ENCODE assay signal across 1 cellular context in genomic region chr1:160621633-160622413, GRCh38.
TF ChIP-seq lines count a peak whose summit lies in the region.

No MANE protein-coding gene starts in this region.

TF ChIP-seq in GM12878, 131 proteins besides CTCF, POLR2A, EP300 and RAD21:
- TF ChIP-seq BCL11A (IDR thresholded peaks at IDR 0.05; ENCODE audit: low read depth, low read length) (peak; percentile 9; the same call in 1 of the 2 replicates), MLLT1 (IDR thresholded peaks at IDR 0.05) (peak; percentile 88), POLR2AphosphoS5 (IDR thresholded peaks at IDR 0.05; ENCODE audit: low read length) (peak; percentile 84), LARP7 (IDR thresholded peaks at IDR 0.05) (no peak), IRF5 (IDR thresholded peaks at IDR 0.05; ENCODE audit: borderline replicate concordance) (peak; percentile 52; the same call in 1 of the 2 replicates), IKZF2 (IDR thresholded peaks at IDR 0.05) (peak; percentile 78 to 79), IKZF1 (conservative IDR thresholded peaks at IDR 0.05) (peak; percentile 51; the same call in 1 of the 2 replicates), E2F8 (IDR thresholded peaks at IDR 0.05; ENCODE audit: low read depth, partially characterized antibody) (peak; percentile 41), MYB (IDR thresholded peaks at IDR 0.05; ENCODE audit: borderline replicate concordance, low read depth, low read length) (no peak), MTA2 (IDR thresholded peaks at IDR 0.05; ENCODE audit: low read depth) (peak; percentile 30; the same call in 1 of the 2 replicates), ZBED1 (IDR thresholded peaks at IDR 0.05; ENCODE audit: borderline replicate concordance) (peak; percentile 46; the same call in 1 of the 2 replicates), BHLHE40 (IDR thresholded peaks at IDR 0.05; ENCODE audit: borderline replicate concordance in 1 of 2, low read depth in 2 of 2, low read length in 1 of 2) (peak in 1 of 2 experiments; percentile 4; a peak in 1 of 4 replicates), CHD4 (IDR thresholded peaks at IDR 0.05) (no peak), SMAD1 (IDR thresholded peaks at IDR 0.05; ENCODE audit: low read depth, partially characterized antibody) (peak; percentile 30), POU2F2 (IDR thresholded peaks at IDR 0.05; ENCODE audit: borderline replicate concordance, low read depth, low read length) (peak; percentile 9; the same call in 2 of the 3 replicates), ATF2 (IDR thresholded peaks at IDR 0.05; ENCODE audit: low read length) (0 out of 2 replicates have a peak, but pooled peaks have one; percentile 8), NBN (IDR thresholded peaks at IDR 0.05) (peak; percentile 79), RELB (IDR thresholded peaks at IDR 0.05; ENCODE audit: low read depth) (peak; percentile 61; the same call in 1 of the 2 replicates), MXI1 (IDR thresholded peaks at IDR 0.05; ENCODE audit: low read depth, low read length) (no peak), KLF5 (IDR thresholded peaks at IDR 0.05; ENCODE audit: partially characterized antibody) (no peak), EED (IDR thresholded peaks at IDR 0.05; ENCODE audit: low read depth) (peak; percentile 55; the same call in 1 of the 2 replicates), ZNF622 (IDR thresholded peaks at IDR 0.05) (no peak), HDGF (IDR thresholded peaks at IDR 0.05) (peak; percentile 92; the same call in 1 of the 2 replicates), SREBF1 (IDR thresholded peaks at IDR 0.05; ENCODE audit: low read length) (no peak), POLR2AphosphoS2 (IDR thresholded peaks at IDR 0.05; ENCODE audit: low read depth, low read length) (peak; percentile 87), RUNX3 (IDR thresholded peaks at IDR 0.05; ENCODE audit: low read length) (peak; percentile 56), ZBTB4 (CRISPR knock-in tag; IDR thresholded peaks at IDR 0.05) (no peak), SKIL (IDR thresholded peaks at IDR 0.05; ENCODE audit: low read depth, poor library complexity, severe bottlenecking) (no peak), NFIC (IDR thresholded peaks at IDR 0.05; ENCODE audit: low read depth, low read length) (no peak), ZNF217 (IDR thresholded peaks at IDR 0.05) (no peak)
TF ChIP-seq in GM12878: peak in this region for 19.
